Comparison of ENCODE assay signal across 22 cellular contexts in genomic region chr6:112441607-112442006, GRCh38.
"Had no signal": no experiment of that assay in that cellular context is flagged by ENCODE, and none has a peak within 500 bp of the region (broad histone marks: within the 10 kb centered on the region; RNA-seq: fewer than 3 reads in every experiment).

No MANE protein-coding gene starts in this region.

- H3K4me3 Mint-ChIP-seq: activated naive CD4-positive, alpha-beta T cell treated with anti-CD3 and anti-CD28 coated beads, Interleukin-2, amount 50 U/mL, for 24 hours; central memory CD8-positive, alpha-beta T cell; naive B cell; neural crest cell; stimulated activated naive CD8-positive, alpha-beta T cell treated with anti-CD3 and anti-CD28 coated beads, Interleukin-15, Interleukin-2, amounts not matched to agents 100 ng/mL and 50 ng/mL, for 24 hours had no signal

- H3K4me1 ChIP-seq: colonic mucosa, lower lobe of right lung had no signal

- DNase-seq: activated CD4-positive, alpha-beta T cell treated with anti-CD3 and anti-CD28 coated beads for 1 hour; activated CD4-positive, alpha-beta T cell treated with anti-CD3 and anti-CD28 coated beads, Interleukin-2, amount 50 U/mL, for 1 hour; activated gamma-delta T cell treated with Interleukin-2 at 50 U/mL for 16 hours; activated T-cell treated with anti-CD3 and anti-CD28 coated beads, Interleukin-2, amount 50 U/mL, for 1 hour; anterior cingulate cortex; brain microvascular endothelial cell; colonic mucosa; foreskin fibroblast; kidney; lower lobe of right lung; naive B cell; sigmoid colon; stimulated activated CD4-positive, alpha-beta T cell treated with anti-CD3 and anti-CD28 coated beads, Interleukin-4, amount 100 ng/mL, for 24 hours; T-helper 2 cell; WERI-Rb-1 had no signal

- H3K9me3 Mint-ChIP-seq: activated naive CD4-positive, alpha-beta T cell treated with anti-CD3 and anti-CD28 coated beads, Interleukin-2, amount 50 U/mL, for 24 hours; central memory CD8-positive, alpha-beta T cell; naive B cell; neural crest cell; stimulated activated naive CD8-positive, alpha-beta T cell treated with anti-CD3 and anti-CD28 coated beads, Interleukin-15, Interleukin-2, amounts not matched to agents 100 ng/mL and 50 ng/mL, for 24 hours had no signal

- H3K27ac ChIP-seq: brain microvascular endothelial cell, colonic mucosa, esophagus muscularis mucosa, lower lobe of right lung, sigmoid colon, tibial nerve, WERI-Rb-1 had no signal

- H3K4me1 Mint-ChIP-seq: activated naive CD4-positive, alpha-beta T cell treated with anti-CD3 and anti-CD28 coated beads, Interleukin-2, amount 50 U/mL, for 24 hours; central memory CD8-positive, alpha-beta T cell; naive B cell had no signal

- H3K4me3 ChIP-seq: colonic mucosa, esophagus muscularis mucosa, lower lobe of right lung, sigmoid colon, tibial nerve had no signal

- ATAC-seq: left lobe of liver, lower lobe of right lung had no signal

- H3K9me3 ChIP-seq: colonic mucosa, esophagus muscularis mucosa, lower lobe of right lung, sigmoid colon, tibial nerve had no signal

- H3K27me3 Mint-ChIP-seq: activated naive CD4-positive, alpha-beta T cell treated with anti-CD3 and anti-CD28 coated beads, Interleukin-2, amount 50 U/mL, for 24 hours; central memory CD8-positive, alpha-beta T cell; naive B cell; stimulated activated naive CD8-positive, alpha-beta T cell treated with anti-CD3 and anti-CD28 coated beads, Interleukin-15, Interleukin-2, amounts not matched to agents 100 ng/mL and 50 ng/mL, for 24 hours had no signal

- H3K27me3 ChIP-seq: brain microvascular endothelial cell, colonic mucosa, esophagus muscularis mucosa, sigmoid colon, tibial nerve had no signal

- H3K36me3 ChIP-seq: brain microvascular endothelial cell, colonic mucosa, esophagus muscularis mucosa, lower lobe of right lung, sigmoid colon, tibial nerve, WERI-Rb-1 had no signal

- H3K36me3 Mint-ChIP-seq: activated naive CD4-positive, alpha-beta T cell treated with anti-CD3 and anti-CD28 coated beads, Interleukin-2, amount 50 U/mL, for 24 hours; naive B cell had no signal

- H3K27ac Mint-ChIP-seq: activated naive CD4-positive, alpha-beta T cell treated with anti-CD3 and anti-CD28 coated beads, Interleukin-2, amount 50 U/mL, for 24 hours; naive B cell; stimulated activated naive CD8-positive, alpha-beta T cell treated with anti-CD3 and anti-CD28 coated beads, Interleukin-15, Interleukin-2, amounts not matched to agents 100 ng/mL and 50 ng/mL, for 24 hours had no signal
